30 cellular contexts compared by ENCODE assay signal in the genomic region with DNA sequence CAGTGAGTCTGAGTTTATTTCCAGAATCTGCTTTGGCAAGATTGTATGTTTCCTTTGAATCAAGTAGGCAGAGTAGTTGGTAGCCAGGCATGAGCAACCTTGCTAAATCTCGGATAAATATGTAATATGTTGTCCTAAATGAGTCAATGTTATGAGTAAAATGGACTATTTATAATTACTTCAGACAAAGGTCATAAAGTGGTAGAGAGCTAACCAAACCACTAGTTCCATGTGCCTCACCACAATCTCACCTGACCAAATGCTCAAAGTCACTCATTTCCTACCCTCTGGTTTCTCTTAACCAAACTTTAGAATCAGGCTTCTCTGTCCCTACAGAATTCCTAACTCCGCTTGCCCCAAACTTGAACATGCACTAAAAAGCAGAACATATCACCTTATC.
"Had no signal": no experiment of that assay in that cellular context is flagged by ENCODE, and none has a peak within 500 bp of the region (broad histone marks: within the 10 kb centered on the region; RNA-seq: fewer than 3 reads in every experiment).

No MANE protein-coding gene starts in this region.

- DNase-seq: activated B cell treated with CpG ODN at 0.5 μM for 24 hours; activated CD4-positive, alpha-beta T cell treated with anti-CD3 and anti-CD28 coated beads, Interleukin-2, amount 50 U/mL, for 1 hour; activated CD8-positive, alpha-beta T cell treated with anti-CD3 and anti-CD28 coated beads for 36 hours; activated naive CD8-positive, alpha-beta T cell treated with anti-CD3 and anti-CD28 coated beads, Interleukin-2, amount 50 U/mL, for 24 hours; activated T-cell treated with anti-CD3 and anti-CD28 coated beads, Interleukin-2, amount 50 U/mL, for 48 hours; amygdala; cerebellar nuclear complex; colonic mucosa; dorsolateral prefrontal cortex; effector memory CD4-positive, alpha-beta T cell; heart right ventricle; kidney glomerular epithelial cell; left lung; lower lobe of right lung; mesendoderm; posterior cingulate gyrus; stimulated activated CD4-positive, alpha-beta T cell treated with anti-CD3 and anti-CD28 coated beads, Interleukin-4, amount 100 ng/mL, for 4 hours; stimulated activated CD8-positive, alpha-beta memory T cell treated with anti-CD3 and anti-CD28 coated beads, Interleukin-4, amount 100 ng/mL, for 48 hours; stimulated activated naive CD8-positive, alpha-beta T cell treated with anti-CD3 and anti-CD28 coated beads, Interleukin-15, amount 100 ng/mL, for 72 hours; T-helper 17 cell; T1000; tibial artery; upper lobe of right lung had no signal

- H3K36me3 ChIP-seq: colonic mucosa, heart right ventricle, left lung, lower lobe of right lung, suprapubic skin, tibial artery, upper lobe of right lung had no signal

- H3K9me3 Mint-ChIP-seq: activated B cell treated with CpG ODN at 0.5 μM for 24 hours; activated naive CD4-positive, alpha-beta T cell treated with anti-CD3 and anti-CD28 coated beads, Interleukin-2, amount 50 U/mL, for 24 hours; stimulated activated memory B cell treated with anti-CD40 and anti-IgM and Interleukin-4, amounts not matched to agents 10 μg/mL and 1 μg/mL and 100 μg/mL, for 72 hours; stimulated activated naive CD8-positive, alpha-beta T cell treated with anti-CD3 and anti-CD28 coated beads, Interleukin-15, amount 100 ng/mL, for 72 hours had no signal

- H3K4me3 ChIP-seq: colonic mucosa, dorsolateral prefrontal cortex, heart right ventricle, left lung, lower lobe of right lung, skin epidermis, suprapubic skin, tibial artery, upper lobe of right lung had no signal

- H3K9me3 ChIP-seq: colonic mucosa, lower lobe of right lung, suprapubic skin, tibial artery, upper lobe of right lung had no signal

- H3K27ac ChIP-seq: colonic mucosa, dorsolateral prefrontal cortex, heart right ventricle, left lung, lower lobe of right lung, skin epidermis, suprapubic skin, tibial artery, upper lobe of right lung had no signal

- H3K4me1 ChIP-seq: colonic mucosa, heart right ventricle, left lung, lower lobe of right lung, suprapubic skin, tibial artery, upper lobe of right lung had no signal

- ATAC-seq: activated CD8-positive, alpha-beta T cell treated with anti-CD3 and anti-CD28 coated beads for 36 hours; activated naive CD8-positive, alpha-beta T cell treated with anti-CD3 and anti-CD28 coated beads, Interleukin-2, amount 50 U/mL, for 24 hours; heart right ventricle; left lung; lower lobe of right lung; sciatic nerve; stimulated activated memory B cell treated with anti-CD40 and anti-IgM and Interleukin-4, amounts not matched to agents 10 μg/mL and 1 μg/mL and 100 μg/mL, for 72 hours; stimulated activated naive CD8-positive, alpha-beta T cell treated with anti-CD3 and anti-CD28 coated beads, Interleukin-15, amount 100 ng/mL, for 72 hours; T-helper 17 cell; upper lobe of right lung had no signal

- H3K27me3 Mint-ChIP-seq: activated B cell treated with CpG ODN at 0.5 μM for 24 hours; activated CD8-positive, alpha-beta T cell treated with anti-CD3 and anti-CD28 coated beads for 36 hours; activated naive CD4-positive, alpha-beta T cell treated with anti-CD3 and anti-CD28 coated beads, Interleukin-2, amount 50 U/mL, for 24 hours; activated naive CD8-positive, alpha-beta T cell treated with anti-CD3 and anti-CD28 coated beads, Interleukin-2, amount 50 U/mL, for 24 hours; stimulated activated memory B cell treated with anti-CD40 and anti-IgM and Interleukin-4, amounts not matched to agents 10 μg/mL and 1 μg/mL and 100 μg/mL, for 72 hours; stimulated activated naive CD8-positive, alpha-beta T cell treated with anti-CD3 and anti-CD28 coated beads, Interleukin-15, amount 100 ng/mL, for 72 hours; T-helper 17 cell had no signal

- H3K36me3 Mint-ChIP-seq: activated naive CD4-positive, alpha-beta T cell treated with anti-CD3 and anti-CD28 coated beads, Interleukin-2, amount 50 U/mL, for 24 hours; stimulated activated memory B cell treated with anti-CD40 and anti-IgM and Interleukin-4, amounts not matched to agents 10 μg/mL and 1 μg/mL and 100 μg/mL, for 72 hours had no signal

- H3K4me3 Mint-ChIP-seq: activated B cell treated with CpG ODN at 0.5 μM for 24 hours; activated CD8-positive, alpha-beta T cell treated with anti-CD3 and anti-CD28 coated beads for 36 hours; activated naive CD4-positive, alpha-beta T cell treated with anti-CD3 and anti-CD28 coated beads, Interleukin-2, amount 50 U/mL, for 24 hours; activated naive CD8-positive, alpha-beta T cell treated with anti-CD3 and anti-CD28 coated beads, Interleukin-2, amount 50 U/mL, for 24 hours; nephron; stimulated activated memory B cell treated with anti-CD40 and anti-IgM and Interleukin-4, amounts not matched to agents 10 μg/mL and 1 μg/mL and 100 μg/mL, for 72 hours; stimulated activated naive CD8-positive, alpha-beta T cell treated with anti-CD3 and anti-CD28 coated beads, Interleukin-15, amount 100 ng/mL, for 72 hours; T-helper 17 cell had no signal

- H3K27ac Mint-ChIP-seq: activated B cell treated with CpG ODN at 0.5 μM for 24 hours; activated CD8-positive, alpha-beta T cell treated with anti-CD3 and anti-CD28 coated beads for 36 hours; activated naive CD4-positive, alpha-beta T cell treated with anti-CD3 and anti-CD28 coated beads, Interleukin-2, amount 50 U/mL, for 24 hours; activated naive CD8-positive, alpha-beta T cell treated with anti-CD3 and anti-CD28 coated beads, Interleukin-2, amount 50 U/mL, for 24 hours; activated T-helper 2 cell treated with anti-CD3 and anti-CD28 coated beads, Interferon-gamma antibody, Interleukin-2, Interleukin-4, amounts not matched to agents 10 μg/mL and 5 μg/mL and 100 μg/mL, durations not matched to agents 14 hours and 24 hours and 36 hours; stimulated activated memory B cell treated with anti-CD40 and anti-IgM and Interleukin-4, amounts not matched to agents 10 μg/mL and 1 μg/mL and 100 μg/mL, for 72 hours; stimulated activated naive CD8-positive, alpha-beta T cell treated with anti-CD3 and anti-CD28 coated beads, Interleukin-15, amount 100 ng/mL, for 72 hours; T-helper 17 cell had no signal

- H3K27me3 ChIP-seq: colonic mucosa, dorsolateral prefrontal cortex, heart right ventricle, left lung, suprapubic skin, tibial artery, upper lobe of right lung had no signal

- H3K4me1 Mint-ChIP-seq: activated B cell treated with CpG ODN at 0.5 μM for 24 hours; activated naive CD4-positive, alpha-beta T cell treated with anti-CD3 and anti-CD28 coated beads, Interleukin-2, amount 50 U/mL, for 24 hours; activated naive CD8-positive, alpha-beta T cell treated with anti-CD3 and anti-CD28 coated beads, Interleukin-2, amount 50 U/mL, for 24 hours; nephron; stimulated activated memory B cell treated with anti-CD40 and anti-IgM and Interleukin-4, amounts not matched to agents 10 μg/mL and 1 μg/mL and 100 μg/mL, for 72 hours; stimulated activated naive CD8-positive, alpha-beta T cell treated with anti-CD3 and anti-CD28 coated beads, Interleukin-15, amount 100 ng/mL, for 72 hours; T-helper 17 cell had no signal
